35 cellular contexts compared by ENCODE assay signal in the genomic region with DNA sequence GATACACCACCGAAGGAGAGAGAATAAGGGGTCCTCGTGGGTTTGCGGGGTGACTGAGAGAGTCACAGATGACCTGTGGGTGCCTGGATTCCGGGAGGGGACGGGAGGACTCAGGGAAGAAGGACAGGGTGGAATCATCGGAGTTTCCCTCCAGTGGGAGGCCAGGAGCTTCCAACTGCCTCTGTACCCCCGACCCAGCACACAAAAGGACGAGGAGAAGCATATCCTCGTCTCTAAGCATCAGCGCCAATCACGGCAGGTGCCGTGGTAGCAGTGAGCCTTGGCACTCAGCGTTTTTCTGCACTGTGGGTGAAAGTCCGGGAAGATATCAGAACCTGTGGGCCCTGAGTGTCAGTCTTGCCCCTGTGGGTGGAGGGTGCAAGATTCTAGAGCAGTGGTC.
"Had no signal": no experiment of that assay in that cellular context is flagged by ENCODE, and none has a peak within 500 bp of the region (broad histone marks: within the 10 kb centered on the region; RNA-seq: fewer than 3 reads in every experiment).

No MANE protein-coding gene starts in this region.

- H3K27ac Mint-ChIP-seq: activated CD4-positive, alpha-beta T cell treated with anti-CD3 and anti-CD28 coated beads, Interleukin-2, amount 10 ng/mL, durations not matched to agents 7 days and 5 days; activated naive CD4-positive, alpha-beta T cell treated with anti-CD3 and anti-CD28 coated beads, Interleukin-2, amount 10 ng/mL, durations not matched to agents 7 days and 5 days; activated naive CD8-positive, alpha-beta T cell; activated naive CD8-positive, alpha-beta T cell treated with anti-CD3 and anti-CD28 coated beads, Interleukin-2, amount 50 U/mL, for 24 hours; activated T-cell treated with anti-CD3 and anti-CD28 coated beads, Interleukin-2, amount 50 U/mL, for 24 hours; activated T-helper 2 cell treated with anti-CD3 and anti-CD28 coated beads, Interferon-gamma antibody, Interleukin-2, Interleukin-4, amounts not matched to agents 10 μg/mL and 5 μg/mL and 100 μg/mL, durations not matched to agents 14 hours and 24 hours and 36 hours; brain; T-cell had no signal

- H3K27me3 Mint-ChIP-seq: activated CD4-positive, alpha-beta T cell treated with anti-CD3 and anti-CD28 coated beads, Interleukin-2, amount 10 ng/mL, durations not matched to agents 7 days and 5 days; activated naive CD8-positive, alpha-beta T cell; activated naive CD8-positive, alpha-beta T cell treated with anti-CD3 and anti-CD28 coated beads, Interleukin-2, amount 50 U/mL, for 24 hours; activated T-cell treated with anti-CD3 and anti-CD28 coated beads, Interleukin-2, amount 50 U/mL, for 24 hours; T-cell had no signal

- H3K27me3 ChIP-seq: MG63, Peyer's patch, SJSA1 had no signal

- DNase-seq: activated CD4-positive, alpha-beta T cell treated with anti-CD3 and anti-CD28 coated beads, Interleukin-2, amount 10 ng/mL, durations not matched to agents 7 days and 5 days; activated CD4-positive, alpha-beta T cell treated with anti-CD3 and anti-CD28 coated beads, Interleukin-2, amount 50 U/mL, for 48 hours; activated naive CD4-positive, alpha-beta T cell treated with anti-CD3 and anti-CD28 coated beads, Interleukin-2, amount 10 ng/mL, durations not matched to agents 7 days and 5 days; activated naive CD8-positive, alpha-beta T cell treated with anti-CD3 and anti-CD28 coated beads, Interleukin-2, amount 50 U/mL, for 24 hours; activated T-cell treated with anti-CD3 and anti-CD28 coated beads, Interleukin-2, amount 50 U/mL, for 24 hours; anterior cingulate cortex; caudate nucleus; cerebellar nuclear complex; Kasumi-1; KG1; MG63; NCI-H1048; NCI-H1105 treated with DMSO at 0.1 percent for 48 hours; NCI-H1436 treated with DMSO at 0.1 percent for 48 hours; NCI-H187; NCI-H2029 treated with DMSO at 0.1 percent for 48 hours; NCI-H2107; NCI-H2171; NCI-H510A; NCI-H526; NCI-H748 treated with DMSO at 0.1 percent for 48 hours; NK-92 treated with Interleukin-12 subunit alpha and Interleukin-12 subunit beta, amount 100 ng/mL, for 24 hours; PC-3; Peyer's patch; RPMI8226; SHP77 treated with DMSO at 0.1 percent for 48 hours; SK-N-SH; T-cell; T-helper 2 cell; T-helper 9 cell; WERI-Rb-1 had no signal

- H3K4me3 ChIP-seq: MG63, Peyer's patch, SJSA1 had no signal

- H3K4me1 Mint-ChIP-seq: brain had no signal

- ATAC-seq: activated naive CD8-positive, alpha-beta T cell treated with anti-CD3 and anti-CD28 coated beads, Interleukin-2, amount 50 U/mL, for 24 hours; PC-3; T-cell had no signal

- H3K36me3 Mint-ChIP-seq: brain, T-cell had no signal

- H3K27ac ChIP-seq: Peyer's patch, SJSA1, WERI-Rb-1 had no signal

- H3K4me3 Mint-ChIP-seq: activated CD4-positive, alpha-beta T cell treated with anti-CD3 and anti-CD28 coated beads, Interleukin-2, amount 10 ng/mL, durations not matched to agents 7 days and 5 days; activated naive CD4-positive, alpha-beta T cell treated with anti-CD3 and anti-CD28 coated beads, Interleukin-2, amount 10 ng/mL, durations not matched to agents 7 days and 5 days; activated naive CD8-positive, alpha-beta T cell; activated naive CD8-positive, alpha-beta T cell treated with anti-CD3 and anti-CD28 coated beads, Interleukin-2, amount 50 U/mL, for 24 hours; activated T-cell treated with anti-CD3 and anti-CD28 coated beads, Interleukin-2, amount 50 U/mL, for 24 hours; brain; T-cell had no signal

- H3K9me3 Mint-ChIP-seq: activated CD4-positive, alpha-beta T cell treated with anti-CD3 and anti-CD28 coated beads, Interleukin-2, amount 10 ng/mL, durations not matched to agents 7 days and 5 days; T-cell had no signal

- H3K9me3 ChIP-seq: MG63, Peyer's patch, SJSA1, SK-N-SH had no signal

- H3K4me1 ChIP-seq: Peyer's patch had no signal

- H3K36me3 ChIP-seq: MG63, Peyer's patch, SJSA1, WERI-Rb-1 had no signal
